ENCODE assay signal across 2 cellular contexts in the genomic region with DNA sequence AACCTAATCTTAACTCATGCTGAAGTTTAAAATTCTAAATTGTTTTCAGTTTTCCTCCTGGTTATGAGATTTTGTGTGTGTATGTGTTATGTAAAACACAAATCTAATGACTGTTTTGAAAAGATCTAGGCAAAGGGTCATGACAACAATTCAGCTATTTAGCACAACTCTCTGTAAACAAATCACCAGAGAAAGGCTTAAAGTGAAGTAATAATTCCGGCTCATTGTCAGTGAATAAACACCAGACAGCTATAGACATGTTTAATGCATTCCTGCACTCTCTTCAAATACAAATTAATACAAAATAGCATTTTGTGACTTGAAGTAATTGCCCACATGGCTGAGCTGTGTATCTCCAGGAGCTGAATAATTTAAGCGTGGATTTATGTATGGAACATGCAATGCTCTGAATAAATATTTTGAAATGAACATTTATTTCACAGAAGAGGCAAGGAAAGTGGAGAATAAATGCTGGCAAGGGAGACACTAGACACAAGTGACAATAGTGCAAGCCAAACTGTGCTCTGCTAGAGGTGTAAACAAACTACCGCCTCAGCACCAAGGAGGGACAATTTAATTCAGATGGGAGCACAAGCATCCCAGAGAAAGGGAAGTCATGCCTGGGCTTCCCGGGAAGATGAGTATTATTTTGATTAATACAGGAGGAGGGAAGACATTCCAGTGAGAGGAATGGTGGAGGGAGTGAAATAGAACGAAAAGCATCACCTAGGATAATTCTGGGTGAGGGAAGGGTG.
TF ChIP-seq lines count a peak whose summit lies in the region.

No MANE protein-coding gene starts in this region.

TF ChIP-seq in endothelial cell of umbilical vein, 7 proteins besides CTCF, POLR2A, EP300 and RAD21:
- TF ChIP-seq GATA2 (IDR thresholded peaks at IDR 0.05; ENCODE audit: insufficient read depth, insufficient read length, low read depth, low read length) (no peak), JUN (IDR thresholded peaks at IDR 0.05; ENCODE audit: borderline replicate concordance, insufficient read depth, insufficient read length, low read depth) (no peak), MYC (IDR thresholded peaks at IDR 0.05; ENCODE audit: low read depth, low read length) (no peak), EZH2 (IDR thresholded peaks at IDR 0.05; ENCODE audit: borderline replicate concordance, low read depth, low read length, severe bottlenecking) (no peak), FOS (IDR thresholded peaks at IDR 0.05; ENCODE audit: borderline replicate concordance, insufficient read depth, low read length) (no peak), MAX (IDR thresholded peaks at IDR 0.05; ENCODE audit: insufficient read depth, insufficient read length) (no peak)

TF ChIP-seq in neural cell, 6 proteins besides CTCF, POLR2A, EP300 and RAD21 (continued from another document):
- no peak for TF ChIP-seq EZH2 (IDR thresholded peaks at IDR 0.05; ENCODE audit: borderline replicate concordance, insufficient read depth, low read length, poor library complexity, severe bottlenecking)
- no peak for TF ChIP-seq SMC3 (conservative IDR thresholded peaks at IDR 0.05; ENCODE audit: poor library complexity)
- no peak for TF ChIP-seq MXI1 (conservative IDR thresholded peaks at IDR 0.05; ENCODE audit: poor library complexity, severe bottlenecking)
- TF ChIP-seq, protein P1, sequence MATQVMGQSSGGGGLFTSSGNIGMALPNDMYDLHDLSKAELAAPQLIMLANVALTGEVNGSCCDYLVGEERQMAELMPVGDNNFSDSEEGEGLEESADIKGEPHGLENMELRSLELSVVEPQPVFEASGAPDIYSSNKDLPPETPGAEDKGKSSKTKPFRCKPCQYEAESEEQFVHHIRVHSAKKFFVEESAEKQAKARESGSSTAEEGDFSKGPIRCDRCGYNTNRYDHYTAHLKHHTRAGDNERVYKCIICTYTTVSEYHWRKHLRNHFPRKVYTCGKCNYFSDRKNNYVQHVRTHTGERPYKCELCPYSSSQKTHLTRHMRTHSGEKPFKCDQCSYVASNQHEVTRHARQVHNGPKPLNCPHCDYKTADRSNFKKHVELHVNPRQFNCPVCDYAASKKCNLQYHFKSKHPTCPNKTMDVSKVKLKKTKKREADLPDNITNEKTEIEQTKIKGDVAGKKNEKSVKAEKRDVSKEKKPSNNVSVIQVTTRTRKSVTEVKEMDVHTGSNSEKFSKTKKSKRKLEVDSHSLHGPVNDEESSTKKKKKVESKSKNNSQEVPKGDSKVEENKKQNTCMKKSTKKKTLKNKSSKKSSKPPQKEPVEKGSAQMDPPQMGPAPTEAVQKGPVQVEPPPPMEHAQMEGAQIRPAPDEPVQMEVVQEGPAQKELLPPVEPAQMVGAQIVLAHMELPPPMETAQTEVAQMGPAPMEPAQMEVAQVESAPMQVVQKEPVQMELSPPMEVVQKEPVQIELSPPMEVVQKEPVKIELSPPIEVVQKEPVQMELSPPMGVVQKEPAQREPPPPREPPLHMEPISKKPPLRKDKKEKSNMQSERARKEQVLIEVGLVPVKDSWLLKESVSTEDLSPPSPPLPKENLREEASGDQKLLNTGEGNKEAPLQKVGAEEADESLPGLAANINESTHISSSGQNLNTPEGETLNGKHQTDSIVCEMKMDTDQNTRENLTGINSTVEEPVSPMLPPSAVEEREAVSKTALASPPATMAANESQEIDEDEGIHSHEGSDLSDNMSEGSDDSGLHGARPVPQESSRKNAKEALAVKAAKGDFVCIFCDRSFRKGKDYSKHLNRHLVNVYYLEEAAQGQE (IDR thresholded peaks at IDR 0.05; ENCODE audit: borderline replicate concordance), result peak; percentile 35
- no peak for TF ChIP-seq TAF1 (IDR thresholded peaks at IDR 0.05; ENCODE audit: low read depth)
